20 cellular contexts compared by ENCODE assay signal in the genomic region with DNA sequence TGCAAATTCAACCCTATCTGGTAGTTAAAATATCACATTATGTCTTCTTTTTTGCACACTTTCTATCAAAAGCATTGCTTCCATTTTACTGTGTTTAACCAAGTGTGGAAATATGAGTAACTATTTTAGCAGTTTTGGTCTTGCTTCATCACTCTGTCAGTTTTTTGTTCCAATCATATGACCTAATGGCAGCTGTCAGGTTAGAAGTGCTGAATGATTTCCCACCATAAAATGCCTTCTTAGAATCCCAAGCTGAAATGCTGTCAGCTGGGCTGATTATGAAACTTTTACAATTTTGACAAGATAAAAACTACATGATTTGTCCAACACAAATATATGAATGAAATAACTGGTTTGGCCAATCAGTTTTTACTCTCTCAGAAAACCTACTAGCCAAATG.
"Had no signal": no experiment of that assay in that cellular context is flagged by ENCODE, and none has a peak within 500 bp of the region (broad histone marks: within the 10 kb centered on the region; RNA-seq: fewer than 3 reads in every experiment).

No MANE protein-coding gene starts in this region.

- H3K9me3 ChIP-seq: left lung, psoas muscle, vagina had no signal

- ATAC-seq: activated CD8-positive, alpha-beta T cell treated with anti-CD3 and anti-CD28 coated beads, Interleukin-2, amount 10 ng/mL, durations not matched to agents 7 days and 5 days; foreskin keratinocyte; left lung; mucosa of descending colon; naive thymus-derived CD4-positive, alpha-beta T cell; psoas muscle had no signal

- H3K27me3 ChIP-seq: foreskin keratinocyte, left lung, vagina had no signal

- H3K27ac ChIP-seq: foreskin keratinocyte, left lung, psoas muscle, vagina had no signal

- DNase-seq: activated CD4-positive, alpha-beta T cell treated with anti-CD3 and anti-CD28 coated beads, Interleukin-2, amount 10 ng/mL, durations not matched to agents 24 days and 14 days; activated CD8-positive, alpha-beta T cell treated with anti-CD3 and anti-CD28 coated beads, Interleukin-2, amount 10 ng/mL, durations not matched to agents 7 days and 5 days; activated naive CD4-positive, alpha-beta T cell treated with anti-CD3 and anti-CD28 coated beads for 36 hours; activated T-cell treated with anti-CD3 and anti-CD28 coated beads, Interleukin-2, amount 50 U/mL, for 24 hours; anterior cingulate cortex; dermis blood vessel endothelial cell; effector memory CD4-positive, alpha-beta T cell; foreskin keratinocyte; glutamatergic neuron; hippocampal formation; kidney; left lung; mesenchymal stem cell; mucosa of descending colon; naive thymus-derived CD4-positive, alpha-beta T cell; psoas muscle; right cardiac atrium; T1000; trophoblast cell had no signal

- H3K36me3 ChIP-seq: left lung, vagina had no signal

- H3K4me3 ChIP-seq: left lung, mucosa of descending colon, psoas muscle, vagina had no signal
